ENCODE assay signal across 24 cellular contexts in the genomic region with DNA sequence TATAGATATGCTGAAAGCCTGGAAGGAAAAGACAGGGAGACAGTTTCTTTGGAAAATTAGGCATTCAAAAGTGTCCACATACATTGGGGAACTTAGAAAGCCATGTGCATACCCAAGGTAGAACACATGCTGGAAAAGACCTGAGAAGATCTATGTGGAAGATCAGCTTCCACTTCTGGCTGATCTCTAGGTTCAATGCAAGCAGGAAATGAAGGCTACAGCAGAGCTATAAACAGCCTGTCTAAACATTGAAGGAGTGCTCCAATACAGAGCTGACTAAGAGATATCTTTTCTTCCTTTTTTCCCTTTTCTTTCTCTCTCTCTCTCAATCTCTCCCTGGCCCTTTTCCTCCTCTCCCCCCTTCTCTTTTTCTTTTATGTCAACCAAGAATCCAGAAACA.
DNase-seq lines count a peak whose midpoint lies in the region; ATAC-seq, FAIRE-seq and TF ChIP-seq lines count a peak whose summit lies in the region.
"Had no signal": no experiment of that assay in that cellular context is flagged by ENCODE, and none has a peak within 500 bp of the region (broad histone marks: within the 10 kb centered on the region; RNA-seq: fewer than 3 reads in every experiment).

No MANE protein-coding gene starts in this region.

- 0 out of 5 replicates have a peak, but pooled peaks cover 0 to 2% of the 10 kb centered on the region in 2 experiments for H3K27me3 ChIP-seq in HepG2 (ENCODE audit: control insufficient read depth in 1 of 2, insufficient read depth in 2 of 2, low read length in 2 of 2)
- H3K27me3 ChIP-seq in right lobe of liver = no peaks in the 10 kb centered on the region
- H3K27me3 ChIP-seq in bronchial epithelial cell (ENCODE audit: control insufficient read depth, insufficient read depth, low read length) = no peaks in the 10 kb centered on the region
- H3K27me3 ChIP-seq: BE2C, MG63 had no signal

- no peak for ATAC-seq in HepG2
- ATAC-seq in right lobe of liver = no peak
- ATAC-seq in mucosa of descending colon = peak; percentile 95
- no peak for ATAC-seq in HG03565 (IDR thresholded peaks at IDR 0.05; ENCODE audit: unreplicated experiment)
- no peak for ATAC-seq in activated CD4-positive, CD25-positive, alpha-beta regulatory T cell treated with anti-CD3 and anti-CD28 coated beads, Interleukin-2, amount 50 U/mL, for 24 hours
- ATAC-seq: SK-N-SH treated with all-trans-retinoic acid at 6 μM for 48 hours had no signal

- intact Hi-C loops in HepG2 (cut with micrococcal nuclease; ENCODE audit: unreplicated experiment) (no loop called here), right lobe of liver (cut with DNase I) (no loop called here), mucosa of descending colon (cut with DNase I, micrococcal nuclease) (loop anchor here in 1 of 2 donors (2.0 kb wide), 1 partner anchor 20 kb away; no protein-coding TSS in a partner anchor)

- FAIRE-seq in HepG2 (lab: Jason Lieb, UNC) = no peak
- peak; percentile 58 for FAIRE-seq in bronchial epithelial cell (lab: Jason Lieb, UNC)
- FAIRE-seq: A204.1, GM12891, GM19239 had no signal

- no peaks in the 10 kb centered on the region for H4K20me1 ChIP-seq in HepG2 (ENCODE audit: insufficient read depth, low read length)

- H3K36me3 ChIP-seq in HepG2 (replicated peaks in 1 of 2; ENCODE audit: control insufficient read depth in 1 of 2, insufficient read depth in 2 of 2, low read length in 2 of 2) (no peaks in the 10 kb centered on the region), right lobe of liver (no peaks in the 10 kb centered on the region), bronchial epithelial cell (ENCODE audit: control insufficient read depth, insufficient read depth, low read length) (no peaks in the 10 kb centered on the region), mucosa of descending colon (ENCODE audit: low read depth) (no peaks in the 10 kb centered on the region)
- H3K36me3 ChIP-seq: BE2C, MG63 had no signal

- TF ChIP-seq EP300 in HepG2 (IDR thresholded peaks at IDR 0.05; ENCODE audit: low read depth in 2 of 2, low read length in 2 of 2) = no peak
- TF ChIP-seq EP300 in HepG2 (CRISPR knock-in tag; IDR thresholded peaks at IDR 0.05; ENCODE audit: borderline replicate concordance) = no peak

- no peak for TF ChIP-seq CTCF in HepG2 (CRISPR knock-in tag; IDR thresholded peaks at IDR 0.05)
- TF ChIP-seq CTCF in right lobe of liver (IDR thresholded peaks at IDR 0.05) = no peak
- no peak for TF ChIP-seq CTCF in bronchial epithelial cell (IDR thresholded peaks at IDR 0.05; ENCODE audit: insufficient read depth, low read length, severe bottlenecking)
- no peak for TF ChIP-seq CTCF in mucosa of descending colon (IDR thresholded peaks at IDR 0.05)

- H2AFZ ChIP-seq in HepG2 (ENCODE audit: low read length) = no peak overlapping the region
- H2AFZ ChIP-seq: GM23248 had no signal

- in situ Hi-C loops in HepG2 (cut with HindIII; ENCODE audit: extremely low pct_ligation_motif_present, low pct_unique_long_range_greater_than_20kb) = no loop called here

- no TSS peak for BruUV-seq in HepG2 (replicated peaks; lab: Mats Ljungman, UMichigan)

- H3K79me2 ChIP-seq in HepG2 (ENCODE audit: insufficient read depth, low read length) = no peaks in the 10 kb centered on the region

- H3K4me3 ChIP-seq in HepG2 (replicated peaks in 1 of 3; ENCODE audit: insufficient read depth in 1 of 3, low read depth in 2 of 3, low read length in 3 of 3) = no peak overlapping the region
- no peak overlapping the region for H3K4me3 ChIP-seq in right lobe of liver
- no peak overlapping the region for H3K4me3 ChIP-seq in bronchial epithelial cell (ENCODE audit: low read depth, low read length)
- H3K4me3 ChIP-seq in mucosa of descending colon = no peak overlapping the region
- H3K4me3 ChIP-seq: GM23248, MG63 had no signal

- H3K4me1 ChIP-seq in HepG2 (ENCODE audit: insufficient read depth, low read length) (peaks cover 7% of the 10 kb centered on the region; the same call in 1 of the 2 replicates), right lobe of liver (no peaks in the 10 kb centered on the region), mucosa of descending colon (ENCODE audit: low read depth) (no peaks in the 10 kb centered on the region)
- H3K4me1 ChIP-seq: BE2C had no signal

- H3K9me3 ChIP-seq in HepG2 (ENCODE audit: low read length) (no peaks in the 10 kb centered on the region), right lobe of liver (no peaks in the 10 kb centered on the region), mucosa of descending colon (no peaks in the 10 kb centered on the region)
- H3K9me3 ChIP-seq: BE2C, MG63 had no signal

- no peak overlapping the region for H3K27ac ChIP-seq in HepG2 (ENCODE audit: extremely low read length, insufficient read depth, low read length)
- no peak overlapping the region for H3K27ac ChIP-seq in right lobe of liver
- H3K27ac ChIP-seq: GM23248 had no signal

- POLR2A ChIA-PET in HepG2 (lab: Yijun Ruan, JAX) = no interaction called here

- no peak overlapping the region for H3K9ac ChIP-seq in HepG2 (ENCODE audit: insufficient read depth, low read depth, low read length)
- H3K9ac ChIP-seq: GM23248 had no signal

- CTCF ChIA-PET in HepG2 (lab: Yijun Ruan, JAX; ENCODE audit: low intra/inter-chr PET ratio, low total read pairs) = no interaction called here

- no peak overlapping the region for H3K4me2 ChIP-seq in HepG2 (ENCODE audit: low read depth, low read length)

- TF ChIP-seq POLR2A in HepG2 (IDR thresholded peaks at IDR 0.05; ENCODE audit: insufficient read depth in 1 of 2, low read depth in 2 of 2, low read length in 2 of 2) (no peak), right lobe of liver (IDR thresholded peaks at IDR 0.05) (no peak)

- no peak for TF ChIP-seq RAD21 in HepG2 (CRISPR knock-in tag; IDR thresholded peaks at IDR 0.05)

- DNase-seq in HepG2 (ENCODE audit: low spot score) (no peak), right lobe of liver (no peak), bronchial epithelial cell (ENCODE audit: low read depth) (no peak), mucosa of descending colon (no peak), NCI-H524 treated with DMSO at 0.1 percent for 48 hours (lab: John Stamatoyannopoulos, UW) (no peak)
- DNase-seq: BE2C; CD4-positive, CD25-positive, alpha-beta regulatory T cell; COR-L47; DMS 273 treated with DMSO at 0.1 percent for 48 hours; GM23248; HCEC 1CT; MG63; NCI-H1048; NCI-H1436 treated with DMSO at 0.1 percent for 48 hours; NCI-H2029; NK-92 treated with Interleukin-12 subunit alpha and Interleukin-12 subunit beta, amount 100 ng/mL, for 24 hours; OCI-M1; SHP77 treated with DMSO at 0.1 percent for 48 hours had no signal

TF ChIP-seq in HepG2, 621 proteins besides CTCF, POLR2A, EP300 and RAD21:
- TF ChIP-seq MNT (IDR thresholded peaks at IDR 0.05) = 0 out of 2 replicates have a peak, but pooled peaks have one; percentile 12
- TF ChIP-seq TIGD3 (CRISPR knock-in tag; IDR thresholded peaks at IDR 0.05; ENCODE audit: borderline replicate concordance) = no peak
